In the genomic region with DNA sequence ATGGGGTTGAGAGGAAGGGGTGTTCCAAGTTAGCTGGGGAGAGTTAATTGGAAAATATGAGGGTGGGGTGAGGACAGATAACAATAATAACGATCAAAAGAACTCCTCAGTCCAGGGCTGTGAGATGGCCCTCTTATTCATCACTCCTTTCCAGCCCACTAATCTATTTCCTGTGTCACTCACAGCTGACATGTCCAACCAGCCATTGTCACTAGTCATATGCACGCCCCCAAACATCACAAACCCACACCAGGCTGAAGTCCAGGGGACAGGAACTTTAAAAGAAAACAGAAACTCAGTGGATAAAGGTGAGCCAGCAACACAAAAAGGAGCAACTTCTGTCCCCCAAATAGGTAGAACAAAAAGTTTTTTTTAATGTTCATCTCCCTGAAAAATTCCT, we compare ENCODE assay signal across 8 cellular contexts. TPM values are rescaled to one million over a fixed set of nuclear protein-coding genes. Genes with fewer than 3 reads are reported as not detected.
DNase-seq lines count a peak whose midpoint lies in the region; ATAC-seq lines count a peak whose summit lies in the region.

No MANE protein-coding gene starts in this region.

- H3K36me3 ChIP-seq in neuron (ENCODE audit: insufficient read depth, low read length), result peaks cover 25% of the 10 kb centered on the region

- DNase-seq in COLO829 (ENCODE audit: low spot score) (peak; percentile 25), MV-4-11 (lab: John Stamatoyannopoulos, UW) (peak; percentile 12), dermis microvascular lymphatic vessel endothelial cell (ENCODE audit: low read depth in 2 of 2) (peak; percentile 27 to 49), ACHN (no peak)
- DNase-seq in activated CD4-positive, alpha-beta T cell treated with anti-CD3 and anti-CD28 coated beads for 48 hours, result no peak

- ATAC-seq in GM19023 (IDR thresholded peaks at IDR 0.05; ENCODE audit: unreplicated experiment), result no peak
- no peak for ATAC-seq in HG03342 (IDR thresholded peaks at IDR 0.05; ENCODE audit: unreplicated experiment)

- peaks cover 17% of the 10 kb centered on the region for H3K4me1 ChIP-seq in neuron (ENCODE audit: insufficient read depth, low read length)

- no peaks in the 10 kb centered on the region for H3K9me3 ChIP-seq in neuron (ENCODE audit: low read length)

- H3K27me3 ChIP-seq in neuron (ENCODE audit: insufficient read depth, low read length), result no peaks in the 10 kb centered on the region

- in situ Hi-C loops in ACHN (cut with HindIII; ENCODE audit: low pct_ligation_motif_present, low pct_unique_long_range_greater_than_20kb, low sequenced_read_pairs), result no loop called here

- peak overlapping the region; percentile 76 for H3K4me3 ChIP-seq in neuron (ENCODE audit: low read length)

- H2AFZ ChIP-seq in neuron (ENCODE audit: low read depth, low read length), result peak overlapping the region; percentile 46

RNA-seq across cellular contexts. Expression of a gene that starts 0.9 kb away (rescaled TPM):
- total RNA-seq in dermis microvascular lymphatic vessel endothelial cell, result 44.9 and 72.6 TPM in 2 replicates

RNA-seq across cellular contexts. Expression of a gene that starts 25.4 kb away (rescaled TPM):
- total RNA-seq in dermis microvascular lymphatic vessel endothelial cell, result not detected in 2 replicates

RNA-seq across cellular contexts. Expression of a gene that starts 50.5 kb away (rescaled TPM):
- total RNA-seq in dermis microvascular lymphatic vessel endothelial cell, result 110 and 133 TPM in 2 replicates

Comparison
In these comparisons a context has a peak if more than half of its experiments do, and no peak if none do; other contexts are left out.
1. DNase-seq: peak in COLO829 (single experiment), MV-4-11 (single experiment) and dermis microvascular lymphatic vessel endothelial cell (2 of 2); none in ACHN (single experiment) and activated CD4-positive, alpha-beta T cell treated with anti-CD3 and anti-CD28 coated beads for 48 hours (single experiment).